In the genomic region with DNA sequence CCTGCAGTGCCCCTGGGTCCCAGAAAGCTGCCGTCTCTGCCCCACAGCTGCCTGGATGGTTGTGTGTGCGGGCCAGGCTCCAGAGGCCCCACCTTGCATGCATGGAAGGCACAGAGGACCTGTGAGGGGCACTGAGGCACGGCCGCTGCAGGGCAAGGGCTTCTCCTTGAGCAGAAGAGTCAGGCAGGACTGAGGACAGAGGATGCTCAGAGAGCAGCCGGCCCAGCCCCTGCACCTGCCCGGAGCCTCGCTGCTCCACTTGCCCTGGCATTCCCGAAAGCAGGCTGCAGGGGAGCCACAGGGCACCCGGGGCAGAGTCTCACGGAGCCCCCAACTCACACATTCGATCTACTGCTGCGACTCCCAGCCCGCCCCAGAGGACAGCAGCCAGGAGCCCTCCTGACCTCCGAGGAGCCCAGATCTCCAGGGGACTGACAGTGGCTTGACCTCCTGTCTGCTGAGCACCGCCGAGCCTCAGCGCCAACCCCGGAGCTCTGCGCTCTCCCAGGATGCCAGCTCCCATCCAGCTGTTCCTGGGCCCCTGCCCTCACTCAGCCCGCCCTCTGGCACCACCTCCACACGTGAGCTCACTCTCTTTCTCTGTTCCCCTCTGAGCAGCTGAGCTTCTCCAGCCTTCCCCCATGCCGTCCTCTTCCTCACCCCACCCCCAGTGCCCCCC, we compare ENCODE assay signal across 12 cellular contexts.
"Had no signal": no experiment of that assay in that cellular context is flagged by ENCODE, and none has a peak within 500 bp of the region (broad histone marks: within the 10 kb centered on the region; RNA-seq: fewer than 3 reads in every experiment).

No MANE protein-coding gene starts in this region.

- H3K9me3 ChIP-seq: esophagus squamous epithelium, prostate gland, testis had no signal

- H3K4me3 Mint-ChIP-seq: activated CD4-positive, alpha-beta memory T cell treated with anti-CD3 and anti-CD28 coated beads, Interleukin-2, amount 10 ng/mL, durations not matched to agents 7 days and 5 days; naive thymus-derived CD8-positive, alpha-beta T cell; stimulated activated naive CD8-positive, alpha-beta T cell treated with anti-CD3 and anti-CD28 coated beads, Interleukin-15, Interleukin-2, amounts not matched to agents 100 ng/mL and 50 ng/mL, for 24 hours had no signal

- ATAC-seq: naive thymus-derived CD8-positive, alpha-beta T cell had no signal

- H3K27me3 Mint-ChIP-seq: activated CD4-positive, alpha-beta memory T cell treated with anti-CD3 and anti-CD28 coated beads, Interleukin-2, amount 10 ng/mL, durations not matched to agents 7 days and 5 days; stimulated activated naive CD8-positive, alpha-beta T cell treated with anti-CD3 and anti-CD28 coated beads, Interleukin-15, Interleukin-2, amounts not matched to agents 100 ng/mL and 50 ng/mL, for 24 hours had no signal

- DNase-seq: activated gamma-delta T cell treated with Interleukin-2 at 50 U/mL for 16 hours; aorta; esophagus squamous epithelium; naive thymus-derived CD8-positive, alpha-beta T cell; occipital lobe; T1000 had no signal

- H3K27me3 ChIP-seq: cardiac muscle cell, esophagus squamous epithelium, testis had no signal

- H3K9me3 Mint-ChIP-seq: activated CD4-positive, alpha-beta memory T cell treated with anti-CD3 and anti-CD28 coated beads, Interleukin-2, amount 10 ng/mL, durations not matched to agents 7 days and 5 days; naive thymus-derived CD8-positive, alpha-beta T cell; stimulated activated naive CD8-positive, alpha-beta T cell treated with anti-CD3 and anti-CD28 coated beads, Interleukin-15, Interleukin-2, amounts not matched to agents 100 ng/mL and 50 ng/mL, for 24 hours had no signal

- H3K36me3 Mint-ChIP-seq: naive thymus-derived CD8-positive, alpha-beta T cell had no signal

- H3K36me3 ChIP-seq: cardiac muscle cell, esophagus squamous epithelium, prostate gland had no signal

- H3K4me1 ChIP-seq: prostate gland had no signal

- H3K4me1 Mint-ChIP-seq: activated CD4-positive, alpha-beta memory T cell treated with anti-CD3 and anti-CD28 coated beads, Interleukin-2, amount 10 ng/mL, durations not matched to agents 7 days and 5 days had no signal

- H3K27ac Mint-ChIP-seq: activated CD4-positive, alpha-beta memory T cell treated with anti-CD3 and anti-CD28 coated beads, Interleukin-2, amount 10 ng/mL, durations not matched to agents 7 days and 5 days; stimulated activated naive CD8-positive, alpha-beta T cell treated with anti-CD3 and anti-CD28 coated beads, Interleukin-15, Interleukin-2, amounts not matched to agents 100 ng/mL and 50 ng/mL, for 24 hours had no signal

- H3K27ac ChIP-seq: cardiac muscle cell, esophagus squamous epithelium, prostate gland, testis, VCaP had no signal

- H3K4me3 ChIP-seq: cardiac muscle cell, esophagus squamous epithelium, prostate gland, testis had no signal
